Comparison of ENCODE assay signal across 18 cellular contexts in the genomic region with DNA sequence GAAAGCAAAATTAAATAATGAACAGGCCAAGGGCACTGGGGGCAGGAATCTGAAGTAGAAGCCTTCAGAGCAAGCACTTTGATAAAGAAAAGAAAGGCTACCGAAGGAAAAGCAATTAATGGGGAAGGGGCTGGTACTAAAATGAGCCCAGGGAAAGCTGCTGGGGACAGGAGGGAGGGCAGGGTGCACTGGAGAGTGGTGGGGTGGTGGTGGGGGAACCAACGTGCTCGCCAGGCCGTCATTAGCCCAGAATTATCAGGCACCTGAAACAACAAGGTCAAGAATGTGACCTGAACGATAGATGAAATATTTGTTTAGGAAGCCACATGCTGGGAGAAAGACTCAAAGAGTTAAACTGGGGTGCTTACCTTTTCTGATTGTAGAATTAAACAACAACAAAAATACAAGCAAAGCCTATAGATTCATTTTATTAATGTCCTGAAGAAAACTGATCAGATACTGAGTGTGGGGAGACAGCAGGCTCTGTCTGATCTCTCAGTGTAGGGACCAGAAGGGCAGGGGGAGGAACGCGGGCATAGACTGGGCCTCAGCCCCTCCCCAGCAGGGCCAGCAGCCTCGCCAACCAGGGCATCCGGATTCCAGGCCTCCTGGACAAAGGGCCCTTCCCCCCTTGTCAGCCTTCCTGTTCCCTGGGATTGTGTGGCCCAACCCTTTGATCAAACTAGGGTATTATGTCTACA.
DNase-seq lines count a peak whose midpoint lies in the region; ATAC-seq, FAIRE-seq and TF ChIP-seq lines count a peak whose summit lies in the region.
"Had no signal": no experiment of that assay in that cellular context is flagged by ENCODE, and none has a peak within 500 bp of the region (broad histone marks: within the 10 kb centered on the region; RNA-seq: fewer than 3 reads in every experiment).

No MANE protein-coding gene starts in this region.

- no peaks in the 10 kb centered on the region for H3K79me2 ChIP-seq in H9 (ENCODE audit: insufficient read depth, low read length)

- intact Hi-C loops in kidney (cut with DNase I) = no loop called here
- intact Hi-C loops in pancreas (cut with DNase I) = no loop called here

- H4K20me1 ChIP-seq in H9 (ENCODE audit: control insufficient read depth, insufficient read depth, insufficient read length) = no peaks in the 10 kb centered on the region

- H3K18ac ChIP-seq in H9 (ENCODE audit: insufficient read length, low read depth, low read length) = peak overlapping the region; percentile 44

- H3K14ac ChIP-seq in H9 (ENCODE audit: insufficient read depth, low read length) = peak overlapping the region; percentile 24; the same call in 1 of the 2 replicates

- H2BK20ac ChIP-seq in H9 (ENCODE audit: low read depth, low read length, poor library complexity, severe bottlenecking) = peak overlapping the region; percentile 98

- H3K36me3 ChIP-seq in kidney (ENCODE audit: control insufficient read depth in 1 of 2, insufficient read depth in 2 of 2, low read length in 2 of 2) (no peaks in the 10 kb centered on the region), pancreas (no peaks in the 10 kb centered on the region), MG63 (no peaks in the 10 kb centered on the region)
- H3K36me3 ChIP-seq: brain microvascular endothelial cell, neutrophil had no signal

- H3K9me3 ChIP-seq in H9 (ENCODE audit: control insufficient read depth, low read depth, low read length) (no peaks in the 10 kb centered on the region), kidney (ENCODE audit: control insufficient read depth in 1 of 2, low read length in 2 of 2) (no peaks in the 10 kb centered on the region), pancreas (no peaks in the 10 kb centered on the region), MG63 (no peaks in the 10 kb centered on the region)
- H3K9me3 ChIP-seq: neutrophil had no signal

- no peak overlapping the region for H4K5ac ChIP-seq in H9 (ENCODE audit: insufficient read length, low read depth, low read length)

- H2BK5ac ChIP-seq in H9 (ENCODE audit: insufficient read length, low read length) = no peak overlapping the region

- no peak overlapping the region for H2BK12ac ChIP-seq in H9 (ENCODE audit: insufficient read length, low read depth, low read length)

- peaks cover 11 to 12% of the 10 kb centered on the region in 2 experiments; a peak in 4 of 5 replicates for H3K9me3 Mint-ChIP-seq in H9

- peaks cover 8 to 12% (median 10%) of the 10 kb centered on the region in 3 experiments for H3K36me3 Mint-ChIP-seq in H9 (ENCODE audit: insufficient read depth in 1 of 3, low read depth in 3 of 3)

- H3T11ph ChIP-seq in H9 (ENCODE audit: low read length) = peak overlapping the region; percentile 43

- H3K23me2 ChIP-seq in H9 (ENCODE audit: insufficient read length, low read depth, low read length, poor library complexity, severe bottlenecking) = no peaks in the 10 kb centered on the region

- peak overlapping the region in 2 of 3 experiments; percentile 29 to 74; a peak in 4 of 7 replicates for H3K27ac Mint-ChIP-seq in H9
- H3K27ac Mint-ChIP-seq: activated B cell treated with CpG ODN at 0.5 μM for 24 hours had no signal

- peaks cover 23% of the 10 kb centered on the region in 2 experiments for H3K4me1 Mint-ChIP-seq in H9
- H3K4me1 Mint-ChIP-seq: activated B cell treated with CpG ODN at 0.5 μM for 24 hours had no signal

- H3K9ac ChIP-seq in H9 (ENCODE audit: extremely low read depth, insufficient read length, low read length) = no peak overlapping the region
- H3K9ac ChIP-seq in kidney (ENCODE audit: low read length in 2 of 2) = no peak overlapping the region
- H3K9ac ChIP-seq: GM23248 had no signal

- H3K4me3 Mint-ChIP-seq in H9 = no peak overlapping the region
- H3K4me3 Mint-ChIP-seq: activated B cell treated with CpG ODN at 0.5 μM for 24 hours; effector memory CD8-positive, alpha-beta T cell had no signal

- H3K4ac ChIP-seq in H9 (ENCODE audit: low read depth, low read length) = no peak overlapping the region

- ATAC-seq in pancreas (peak; percentile 56 to 89 (median 76)), HG02852 (IDR thresholded peaks at IDR 0.05; ENCODE audit: unreplicated experiment) (no peak)
- ATAC-seq: effector memory CD8-positive, alpha-beta T cell had no signal

- H2AK5ac ChIP-seq in H9 (ENCODE audit: insufficient read length, low read length) = no peak overlapping the region

- no peak overlapping the region for H3K23ac ChIP-seq in H9 (ENCODE audit: insufficient read length, low read depth, low read length)

- H3K27me3 ChIP-seq in H9 (ENCODE audit: insufficient read depth, low read length) (no peaks in the 10 kb centered on the region), pancreas (no peaks in the 10 kb centered on the region), MG63 (no peaks in the 10 kb centered on the region)
- H3K27me3 ChIP-seq: brain microvascular endothelial cell, neutrophil had no signal

- no peak overlapping the region for H4K91ac ChIP-seq in H9 (ENCODE audit: insufficient read length, low read depth, low read length)

- TF ChIP-seq CTCF in H9 (conservative IDR thresholded peaks at IDR 0.05) = no peak
- TF ChIP-seq CTCF in kidney (IDR thresholded peaks at IDR 0.05; ENCODE audit: borderline replicate concordance, extremely low read depth, insufficient read depth) = no peak
- no peak for TF ChIP-seq CTCF in pancreas (IDR thresholded peaks at IDR 0.05)

- DNase-seq in H9 (peak; percentile 71), astrocyte of the hippocampus (ENCODE audit: low read depth, low spot score) (peak; percentile 5), kidney (peak; percentile 70), pancreas (peak in 4 of 6 donors; percentile 22 to 37 (median 24)), medulla oblongata (ENCODE audit: extremely low spot score) (no peak), MG63 (no peak)
- no peak for DNase-seq in stimulated activated CD4-positive, alpha-beta T cell treated with anti-CD3 and anti-CD28 coated beads, Interleukin-4, amount 100 ng/mL, for 4 hours
- DNase-seq: activated B cell treated with CpG ODN at 0.5 μM for 24 hours; brain microvascular endothelial cell; effector memory CD8-positive, alpha-beta T cell; foreskin melanocyte; GM23248; KG1; NCI-H1436; NCI-H345 had no signal

- H3K4me1 ChIP-seq in H9 (ENCODE audit: insufficient read depth, low read length) (peaks cover 2% of the 10 kb centered on the region; the same call in 1 of the 2 replicates), kidney (ENCODE audit: control insufficient read depth in 1 of 2, insufficient read depth in 1 of 2, low read depth in 1 of 2, low read length in 2 of 2) (no peaks in the 10 kb centered on the region), pancreas (no peaks in the 10 kb centered on the region)

- peak overlapping the region; percentile 7 for H2BK120ac ChIP-seq in H9 (ENCODE audit: low read depth, low read length, poor library complexity, severe bottlenecking)

- H3K27ac ChIP-seq in H9 (ENCODE audit: insufficient read length, low read depth, low read length) (no peak overlapping the region), kidney (ENCODE audit: low read depth in 2 of 2, low read length in 2 of 2) (no peak overlapping the region), pancreas (peak overlapping the region in 1 of 4 donors; percentile 3)
- H3K27ac ChIP-seq: brain microvascular endothelial cell, GM23248, neutrophil had no signal

- no peak overlapping the region for H3K56ac ChIP-seq in H9 (ENCODE audit: insufficient read length, low read depth, low read length)

- H3K4me3 ChIP-seq in kidney (ENCODE audit: low read length in 2 of 2) (no peak overlapping the region), pancreas (no peak overlapping the region), MG63 (no peak overlapping the region)
- H3K4me3 ChIP-seq: GM23248 had no signal

- H3K27me3 Mint-ChIP-seq in H9 (ENCODE audit: low read depth) = no peaks in the 10 kb centered on the region; the same call in 1 of the 2 replicates
- H3K27me3 Mint-ChIP-seq: activated B cell treated with CpG ODN at 0.5 μM for 24 hours; effector memory CD8-positive, alpha-beta T cell had no signal

- no peak overlapping the region for H3K4me2 ChIP-seq in H9 (ENCODE audit: insufficient read depth, insufficient read length, low read length)

- WGBS in H9 (ENCODE audit: extremely low coverage, insufficient read length, low lambda C conversion rate) = no CpG with 5 or more reads among the region's 9 CpGs
- 36 to 38% methylated on average over 9 of the region's 9 CpGs for WGBS in pancreas, 2 donors

- no peak overlapping the region for H4K8ac ChIP-seq in H9 (replicated peaks; ENCODE audit: insufficient read length, low read depth, low read length)

- no peak overlapping the region for H2AFZ ChIP-seq in H9 (ENCODE audit: low read length)
- H2AFZ ChIP-seq: GM23248 had no signal

- H2BK15ac ChIP-seq in H9 (ENCODE audit: low read depth, low read length) = no peak overlapping the region

- no peaks in the 10 kb centered on the region for H3K79me1 ChIP-seq in H9 (ENCODE audit: insufficient read depth, low read depth, low read length, poor library complexity, severe bottlenecking)

- FAIRE-seq in kidney (lab: Jason Lieb, UNC) = no peak
- no peak for FAIRE-seq in pancreas (lab: Jason Lieb, UNC)
- FAIRE-seq: keratinocyte had no signal

Comparison
In these comparisons a context has a peak if more than half of its experiments do, and no peak if none do; other contexts are left out.
1. DNase-seq: peak in H9 (single experiment), astrocyte of the hippocampus (single experiment), kidney (single experiment) and pancreas (4 of 6); none in medulla oblongata (single experiment), MG63 (single experiment) and stimulated activated CD4-positive, alpha-beta T cell treated with anti-CD3 and anti-CD28 coated beads, Interleukin-4, amount 100 ng/mL, for 4 hours (0 of 2).